ENCODE assay signal across 7 cellular contexts in genomic region chr1:226653311-226653921, GRCh38.
DNase-seq lines count a peak whose midpoint lies in the region; ATAC-seq, FAIRE-seq and TF ChIP-seq lines count a peak whose summit lies in the region.

No MANE protein-coding gene starts in this region.

- H3K9me3 Mint-ChIP-seq in naive thymus-derived CD8-positive, alpha-beta T cell: no peaks in the 10 kb centered on the region

- ATAC-seq in GM19397 (IDR thresholded peaks at IDR 0.05; ENCODE audit: unreplicated experiment) (peak; percentile 72), HG03103 (IDR thresholded peaks at IDR 0.05; ENCODE audit: low read depth, unreplicated experiment) (peak; percentile 54)
- peak; percentile 68 to 78 for ATAC-seq in naive thymus-derived CD8-positive, alpha-beta T cell

- H3K27me3 Mint-ChIP-seq in naive thymus-derived CD8-positive, alpha-beta T cell: no peaks in the 10 kb centered on the region

- H3K36me3 Mint-ChIP-seq in naive thymus-derived CD8-positive, alpha-beta T cell: peaks cover under 1 to 26% (median 4%) of the 10 kb centered on the region in 3 donors

- DNase-seq in activated CD8-positive, alpha-beta memory T cell treated with anti-CD3 and anti-CD28 coated beads for 24 hours: peak; percentile 78
- peak; percentile 43 to 85 (median 77) for DNase-seq in naive thymus-derived CD8-positive, alpha-beta T cell
- DNase-seq in superior temporal gyrus (ENCODE audit: extremely low spot score) (no peak), esophagus muscularis mucosa (ENCODE audit: extremely low spot score) (no peak), frontal cortex (ENCODE audit: low spot score in 2 of 2) (no peak)

- H3K4me1 Mint-ChIP-seq in naive thymus-derived CD8-positive, alpha-beta T cell: peaks cover 6 to 49% (median 11%) of the 10 kb centered on the region in 4 donors

- H3K4me3 ChIP-seq in esophagus muscularis mucosa: no peak overlapping the region

- peak overlapping the region in 9 of 10 donors; percentile 75 to 92 (median 85) for H3K4me3 Mint-ChIP-seq in naive thymus-derived CD8-positive, alpha-beta T cell

- no peak for TF ChIP-seq CTCF in esophagus muscularis mucosa (IDR thresholded peaks at IDR 0.05)

- WGBS in esophagus muscularis mucosa: 77% methylated on average over 11 of the region's 11 CpGs

- H3K9me3 ChIP-seq in esophagus muscularis mucosa: no peaks in the 10 kb centered on the region

- H3K27ac ChIP-seq in esophagus muscularis mucosa (replicated peaks in 1 of 4): no peak overlapping the region

- intact Hi-C loops in esophagus muscularis mucosa (cut with DNase I): loop anchor here (5.0 kb wide), 2 partner anchors 44 to 84 kb away; partner anchors contain the start of gene ITPKB

- H3K27ac Mint-ChIP-seq in naive thymus-derived CD8-positive, alpha-beta T cell: no peak overlapping the region

- H3K27me3 ChIP-seq in esophagus muscularis mucosa: no peaks in the 10 kb centered on the region

- no peaks in the 10 kb centered on the region for H3K4me1 ChIP-seq in esophagus muscularis mucosa

- no peak for TF ChIP-seq EP300 in esophagus muscularis mucosa (IDR thresholded peaks at IDR 0.05)

- no peak for TF ChIP-seq POLR2A in esophagus muscularis mucosa (IDR thresholded peaks at IDR 0.05; ENCODE audit: low read depth)

- H3K36me3 ChIP-seq in esophagus muscularis mucosa: peaks cover 1 to 9% (median 5%) of the 10 kb centered on the region in 4 donors

- POLR2A ChIA-PET in naive thymus-derived CD8-positive, alpha-beta T cell (lab: Charles Lee): interaction anchor here (0.6 to 26.5 kb wide), 17 partner anchors 8 to 875 kb away, joined by 3 to 613 read pairs (median 6); partner anchors contain the start of gene ITPKB

- FAIRE-seq in frontal cortex (lab: Jason Lieb, UNC): no peak

Comparison
In these comparisons a context has a peak if more than half of its experiments do, and no peak if none do; other contexts are left out.
1. DNase-seq: peak in activated CD8-positive, alpha-beta memory T cell treated with anti-CD3 and anti-CD28 coated beads for 24 hours (single experiment) and naive thymus-derived CD8-positive, alpha-beta T cell (10 of 10); none in superior temporal gyrus (single experiment), esophagus muscularis mucosa (single experiment) and frontal cortex (0 of 2).
2. Peak in every context shown above with its lines, with median percentiles within 50 percentile points of each other: ATAC-seq.